Comparison of ENCODE assay signal across 14 cellular contexts in the genomic region with DNA sequence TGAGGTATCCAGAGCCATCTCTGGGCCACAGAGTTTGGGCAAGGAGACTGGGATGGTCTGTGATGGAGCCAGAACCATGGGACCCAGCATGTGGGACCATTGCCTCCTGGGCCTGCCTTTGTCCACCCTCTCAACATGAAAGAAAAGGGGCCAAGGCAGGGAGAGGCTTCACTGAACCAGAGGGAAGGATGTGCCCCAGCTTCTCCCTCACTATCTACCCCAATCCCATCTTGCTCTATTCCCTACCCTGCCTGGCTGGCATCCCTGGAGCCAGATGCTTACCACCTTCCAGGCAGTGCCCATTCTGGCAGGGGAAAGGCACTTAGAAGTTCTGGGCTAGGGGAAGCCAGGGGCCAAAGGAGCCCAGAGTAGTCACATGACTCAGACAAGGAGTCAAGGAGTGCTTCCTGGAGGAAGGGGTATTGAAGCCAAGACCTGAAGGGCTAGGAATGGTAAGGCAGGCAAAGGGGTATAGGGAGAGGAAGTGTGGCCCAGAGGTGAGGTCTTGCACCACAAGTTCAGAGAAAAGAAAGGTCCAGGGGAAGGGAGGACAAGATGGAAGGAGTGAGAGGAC. TPM values are rescaled to one million over a fixed set of nuclear protein-coding genes. Genes with fewer than 3 reads are reported as not detected.
DNase-seq lines count a peak whose midpoint lies in the region; ATAC-seq and TF ChIP-seq lines count a peak whose summit lies in the region.
"Had no signal": no experiment of that assay in that cellular context is flagged by ENCODE, and none has a peak within 500 bp of the region (broad histone marks: within the 10 kb centered on the region; RNA-seq: fewer than 3 reads in every experiment).

No MANE protein-coding gene starts in this region.

- no peaks in the 10 kb centered on the region for H3K36me3 Mint-ChIP-seq in WTC11

- H3K27ac ChIP-seq in esophagus muscularis mucosa (replicated peaks in 1 of 4) (peak overlapping the region; percentile 99 to 100 (median 99)), skeletal muscle tissue (ENCODE audit: low read depth, low read length) (peak overlapping the region; percentile 7), prostate gland (no peak overlapping the region)
- H3K27ac ChIP-seq: upper lobe of left lung had no signal

- intact Hi-C loops in esophagus muscularis mucosa (cut with DNase I) (no loop called here), prostate gland (cut with DNase I) (loop anchor here (10.0 kb wide), 1 partner anchor 632 kb away; the partner anchor contains the start of gene RAPGEF6)

- DNase-seq in D341Med (ENCODE audit: low spot score) = peak; percentile 9
- no peak for DNase-seq in WTC11 (ENCODE audit: low spot score)
- DNase-seq in esophagus muscularis mucosa (ENCODE audit: extremely low spot score) = peak; percentile 79
- no peak for DNase-seq in nucleus accumbens (lab: John Stamatoyannopoulos, UW)
- no peak for DNase-seq in foreskin melanocyte
- no peak for DNase-seq in GDM1 (lab: John Stamatoyannopoulos, UW)
- DNase-seq in prostate gland (ENCODE audit: low spot score) = no peak
- DNase-seq: NCI-H187, NCI-H446, upper lobe of left lung had no signal

- CTCF ChIA-PET in WTC11 (lab: Charles Lee) = no interaction called here

- H3K36me3 ChIP-seq in esophagus muscularis mucosa (peaks cover 0 to 73% (median 46%) of the 10 kb centered on the region in 4 donors), skeletal muscle tissue (ENCODE audit: control insufficient read depth in 3 of 3, insufficient read depth in 3 of 3, low read length in 3 of 3) (peaks cover 0 to 9% (median 4%) of the 10 kb centered on the region in 3 donors), prostate gland (no peaks in the 10 kb centered on the region)
- H3K36me3 ChIP-seq: upper lobe of left lung had no signal

- H3K4me1 ChIP-seq in esophagus muscularis mucosa (peaks cover 36 to 93% (median 86%) of the 10 kb centered on the region in 4 donors), skeletal muscle tissue (ENCODE audit: control insufficient read depth in 3 of 3, insufficient read depth in 3 of 3, low read length in 3 of 3) (peaks cover 29 to 37% (median 30%) of the 10 kb centered on the region in 3 donors), prostate gland (replicated peaks) (peaks cover 18% of the 10 kb centered on the region)

- H3K4me3 ChIP-seq in esophagus muscularis mucosa = no peak overlapping the region
- no peak overlapping the region for H3K4me3 ChIP-seq in skeletal muscle tissue (ENCODE audit: low read length in 3 of 3)
- H3K4me3 ChIP-seq in prostate gland = no peak overlapping the region
- H3K4me3 ChIP-seq: upper lobe of left lung had no signal

- no peak for TF ChIP-seq EP300 in esophagus muscularis mucosa (IDR thresholded peaks at IDR 0.05)

- no peaks in the 10 kb centered on the region for H3K9me3 Mint-ChIP-seq in WTC11

- peaks cover 3% of the 10 kb centered on the region; the same call in 1 of the 2 replicates for H3K4me1 Mint-ChIP-seq in WTC11

- no peak overlapping the region for H3K4me3 Mint-ChIP-seq in WTC11
- H3K4me3 Mint-ChIP-seq: B cell had no signal

- POLR2A ChIA-PET in WTC11 (lab: Charles Lee) = no interaction called here

- H3K27me3 Mint-ChIP-seq in WTC11 (ENCODE audit: low read depth) = no peaks in the 10 kb centered on the region

- H3K27ac Mint-ChIP-seq in WTC11 = 0 out of 2 replicates have a peak overlapping the region, but pooled peaks have one; percentile 30
- H3K27ac Mint-ChIP-seq: B cell had no signal

- no peaks in the 10 kb centered on the region for H3K27me3 ChIP-seq in esophagus muscularis mucosa
- no peaks in the 10 kb centered on the region for H3K27me3 ChIP-seq in skeletal muscle tissue (ENCODE audit: control insufficient read depth in 3 of 3, insufficient read depth in 3 of 3, low read length in 3 of 3)
- H3K27me3 ChIP-seq in prostate gland (replicated peaks; ENCODE audit: insufficient read depth) = no peaks in the 10 kb centered on the region
- H3K27me3 ChIP-seq: upper lobe of left lung had no signal

- no peak for TF ChIP-seq POLR2A in esophagus muscularis mucosa (IDR thresholded peaks at IDR 0.05; ENCODE audit: low read depth)
- no peak for TF ChIP-seq POLR2A in prostate gland (IDR thresholded peaks at IDR 0.05)

- H3K9ac ChIP-seq in skeletal muscle tissue (ENCODE audit: low read depth in 1 of 3, low read length in 3 of 3) = no peak overlapping the region

- H3K9me3 ChIP-seq in esophagus muscularis mucosa (no peaks in the 10 kb centered on the region), skeletal muscle tissue (ENCODE audit: control insufficient read depth in 3 of 3, low read length in 3 of 3) (no peaks in the 10 kb centered on the region), prostate gland (no peaks in the 10 kb centered on the region)
- H3K9me3 ChIP-seq: upper lobe of left lung had no signal

- TF ChIP-seq CTCF in WTC11 (IDR thresholded peaks at IDR 0.05) = no peak
- TF ChIP-seq CTCF in esophagus muscularis mucosa (IDR thresholded peaks at IDR 0.05) = no peak
- no peak for TF ChIP-seq CTCF in prostate gland (IDR thresholded peaks at IDR 0.05)

- no peak for ATAC-seq in WTC11

TF ChIP-seq in WTC11, 78 proteins besides CTCF, POLR2A, EP300 and RAD21:
- no peak for TF ChIP-seq OVOL2 (CRISPR knock-in tag; IDR thresholded peaks at IDR 0.05; ENCODE audit: borderline replicate concordance)
TF ChIP-seq in WTC11: peak in this region for 0.

RNA-seq across cellular contexts. Expression of gene PDLIM4, which starts 9.8 kb away (rescaled TPM):
- 10.6 to 15.2 TPM (median 11.4 TPM) in 3 replicates for total RNA-seq in WTC11 (2021)
- 100 to 1,000 TPM in 3 of 4 donors, 10 to 100 TPM in 1; 59.4 to 199 (median 134) TPM for total RNA-seq in esophagus muscularis mucosa
- 19.8 TPM for total RNA-seq in skeletal muscle tissue
- 10 to 100 TPM; 35.9 to 50.2 TPM for total RNA-seq in prostate gland
- total RNA-seq: B cell, mononuclear cell, OCI-LY7 had no signal

RNA-seq across cellular contexts. Expression of gene SLC22A4, which starts 26.9 kb away (rescaled TPM):
- total RNA-seq in WTC11 (2021) (0.34 to 0.50 TPM (median 0.35 TPM) in 3 replicates), esophagus muscularis mucosa (1 to 10 TPM in 2 of 4 donors, under 1 TPM in 2; 0.42 to 1.7 (median 1.0) TPM), skeletal muscle tissue (3.1 TPM), prostate gland (1 to 10 TPM; 5.5 to 8.2 TPM)
- total RNA-seq: B cell, OCI-LY7 had no signal

RNA-seq across cellular contexts. Expression of gene P4HA2, which starts 39.6 kb away (rescaled TPM):
- total RNA-seq in WTC11 (2021) (15.1 to 19.0 TPM (median 17.8 TPM) in 3 replicates), esophagus muscularis mucosa (10 to 100 TPM; 28.8 to 44.7 (median 30.8) TPM), skeletal muscle tissue (50.6 TPM), prostate gland (10 to 100 TPM; 16.8 to 18.0 TPM)

Comparison
In these comparisons a context has a peak if more than half of its experiments do, and no peak if none do; other contexts are left out.
1. DNase-seq: peak in D341Med (single experiment) and esophagus muscularis mucosa (single experiment); none in WTC11 (single experiment), nucleus accumbens (0 of 56), foreskin melanocyte (single experiment), GDM1 (single experiment) and prostate gland (single experiment).
2. H3K27ac ChIP-seq: peak in esophagus muscularis mucosa (4 of 4) and skeletal muscle tissue (single experiment); none in prostate gland (0 of 2).